Comparison of ENCODE assay signal across 17 cellular contexts in the genomic region with DNA sequence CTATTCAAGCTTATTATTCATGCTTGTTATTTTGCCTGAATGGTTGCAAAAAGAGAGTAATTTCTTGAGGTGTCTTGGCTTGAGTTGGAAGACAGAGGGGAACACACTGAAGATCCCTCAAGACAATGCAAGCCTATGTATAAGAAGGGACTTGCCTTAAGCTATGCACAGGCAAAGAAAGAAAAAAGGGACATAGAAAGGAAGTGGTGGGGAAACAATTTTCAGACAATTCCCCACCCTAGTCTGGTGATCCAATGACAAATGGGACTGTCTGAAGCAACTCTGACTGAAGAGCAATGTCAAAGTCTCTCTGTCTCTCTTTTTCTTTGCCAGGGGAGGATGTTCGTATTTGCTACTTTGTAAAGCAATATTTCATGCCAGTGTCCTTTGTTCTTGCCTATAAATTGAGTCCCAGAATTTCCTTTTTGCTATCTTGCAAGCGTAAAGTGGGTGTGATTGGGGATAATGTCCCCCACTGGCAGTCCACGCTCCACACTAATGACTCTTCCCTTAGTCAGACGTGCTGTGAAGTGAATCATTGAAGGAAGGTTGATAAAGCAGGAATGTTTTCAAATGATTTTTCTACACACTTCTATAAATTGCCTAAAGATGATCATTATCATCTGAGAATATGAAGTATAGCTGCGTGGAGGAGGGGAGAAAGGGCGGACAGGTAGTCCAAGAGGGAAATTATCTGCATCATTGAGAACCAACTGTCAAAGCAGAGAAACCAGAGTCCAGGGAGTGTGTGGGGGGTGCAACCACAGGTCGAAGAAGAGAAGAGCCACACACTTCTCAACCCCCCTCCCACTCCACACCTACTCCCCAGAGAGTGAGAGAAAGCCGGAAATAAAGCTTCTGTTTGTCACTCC.
DNase-seq lines count a peak whose midpoint lies in the region; ATAC-seq, FAIRE-seq and TF ChIP-seq lines count a peak whose summit lies in the region.
"Had no signal": no experiment of that assay in that cellular context is flagged by ENCODE, and none has a peak within 500 bp of the region (broad histone marks: within the 10 kb centered on the region; RNA-seq: fewer than 3 reads in every experiment).

No MANE protein-coding gene starts in this region.

- TF ChIP-seq POLR2A in K562 (conservative IDR thresholded peaks at IDR 0.05) = no peak
- no peak for TF ChIP-seq POLR2A in vagina (IDR thresholded peaks at IDR 0.05)
- TF ChIP-seq POLR2A in HepG2 (IDR thresholded peaks at IDR 0.05; ENCODE audit: insufficient read depth in 1 of 2, low read depth in 2 of 2, low read length in 2 of 2) = no peak

- WGBS in K562 (ENCODE audit: insufficient coverage, low coverage, missing lambda C conversion rate) = 1% methylated on average over 8 of the region's 8 CpGs
- WGBS in HepG2 (ENCODE audit: low lambda C conversion rate) = 20% methylated on average over 8 of the region's 8 CpGs

- TF ChIP-seq EP300 in K562 (IDR thresholded peaks at IDR 0.05; ENCODE audit: low read length) = no peak
- TF ChIP-seq EP300 in HepG2 (IDR thresholded peaks at IDR 0.05; ENCODE audit: low read depth in 2 of 2, low read length in 2 of 2) = no peak
- TF ChIP-seq EP300 in HepG2 (CRISPR knock-in tag; IDR thresholded peaks at IDR 0.05; ENCODE audit: borderline replicate concordance) = no peak

- no TSS peak for BruUV-seq in K562 (replicated peaks; lab: Mats Ljungman, UMichigan)
- no TSS peak for BruUV-seq in HepG2 (replicated peaks; lab: Mats Ljungman, UMichigan)

- H3K36me3 ChIP-seq in K562 (ENCODE audit: control insufficient read depth, insufficient read depth, low read length) (no peaks in the 10 kb centered on the region), vagina (no peaks in the 10 kb centered on the region), HepG2 (replicated peaks in 1 of 2; ENCODE audit: control insufficient read depth in 1 of 2, insufficient read depth in 2 of 2, low read length in 2 of 2) (no peaks in the 10 kb centered on the region)

- H4K20me1 ChIP-seq in K562 (replicated peaks; ENCODE audit: control insufficient read depth, insufficient read depth, low read length) = no peaks in the 10 kb centered on the region
- H4K20me1 ChIP-seq in HepG2 (ENCODE audit: insufficient read depth, low read length) = no peaks in the 10 kb centered on the region

- no peak overlapping the region for H2AFZ ChIP-seq in K562 (ENCODE audit: low read depth, low read length)
- H2AFZ ChIP-seq in HepG2 (ENCODE audit: low read length) = no peak overlapping the region
- H2AFZ ChIP-seq: parathyroid adenoma had no signal

- H3K79me2 ChIP-seq in K562 (ENCODE audit: control insufficient read depth, insufficient read depth, low read length) = no peaks in the 10 kb centered on the region
- H3K79me2 ChIP-seq in HepG2 (ENCODE audit: insufficient read depth, low read length) = no peaks in the 10 kb centered on the region
- H3K79me2 ChIP-seq: parathyroid adenoma had no signal

- TF ChIP-seq CTCF in D721Med (IDR thresholded peaks at IDR 0.05; ENCODE audit: insufficient read depth, missing control alignments) (no peak), K562 (IDR thresholded peaks at IDR 0.05 in 2 of 3, conservative IDR thresholded peaks at IDR 0.05 in 1 of 3; ENCODE audit: insufficient read depth in 2 of 3, low read depth in 1 of 3, low read length in 3 of 3) (no peak), vagina (IDR thresholded peaks at IDR 0.05) (no peak), HepG2 (CRISPR knock-in tag; IDR thresholded peaks at IDR 0.05) (no peak)

- H3K9me3 ChIP-seq in K562 (replicated peaks; ENCODE audit: control insufficient read depth, insufficient read depth, low read depth, low read length) (no peaks in the 10 kb centered on the region), vagina (no peaks in the 10 kb centered on the region), HepG2 (ENCODE audit: low read length) (peaks cover 85% of the 10 kb centered on the region)

- intact Hi-C loops in K562 (cut with micrococcal nuclease) (no loop called here), vagina (cut with DNase I) (loop anchor here (5.0 kb wide), 1 partner anchor 1196 kb away; no protein-coding TSS in a partner anchor), HepG2 (cut with micrococcal nuclease; ENCODE audit: unreplicated experiment) (no loop called here)

- H3K9ac ChIP-seq in K562 (ENCODE audit: insufficient read depth in 1 of 2, low read depth in 2 of 2, low read length in 2 of 2) (no peak overlapping the region), HepG2 (ENCODE audit: insufficient read depth, low read depth, low read length) (no peak overlapping the region)
- H3K9ac ChIP-seq: parathyroid adenoma had no signal

- in situ Hi-C loops in K562 (cut with MboI) (no loop called here), HepG2 (cut with HindIII; ENCODE audit: extremely low pct_ligation_motif_present, low pct_unique_long_range_greater_than_20kb) (no loop called here)

- POLR2A ChIA-PET in K562 (lab: Yijun Ruan, JAX) (no interaction called here), HepG2 (lab: Yijun Ruan, JAX) (no interaction called here)

- ATAC-seq in K562 (no peak), HepG2 (no peak)
- ATAC-seq: CD8-positive, alpha-beta T cell; left ventricle myocardium superior; stimulated activated naive CD8-positive, alpha-beta T cell treated with anti-CD3 and anti-CD28 coated beads, Interleukin-15, amount 100 ng/mL, for 72 hours had no signal

- H3K27ac ChIP-seq in K562 (ENCODE audit: extremely low read depth, low read depth, low read length) (no peak overlapping the region), vagina (no peak overlapping the region), HepG2 (ENCODE audit: extremely low read length, insufficient read depth, low read length) (no peak overlapping the region)
- H3K27ac ChIP-seq: parathyroid adenoma had no signal

- no peak for TF ChIP-seq RAD21 in K562 (CRISPR knock-in tag; conservative IDR thresholded peaks at IDR 0.05 in 1 of 2, IDR thresholded peaks at IDR 0.05 in 1 of 2)
- TF ChIP-seq RAD21 in HepG2 (CRISPR knock-in tag; IDR thresholded peaks at IDR 0.05) = no peak

- H3K4me1 ChIP-seq in K562 (replicated peaks in 1 of 2; ENCODE audit: control insufficient read depth in 2 of 2, insufficient read depth in 2 of 2, low read length in 2 of 2) (no peaks in the 10 kb centered on the region), vagina (no peaks in the 10 kb centered on the region), HepG2 (ENCODE audit: insufficient read depth, low read length) (no peaks in the 10 kb centered on the region)
- H3K4me1 ChIP-seq: parathyroid adenoma had no signal

- FAIRE-seq in D721Med (lab: Jason Lieb, UNC) (peak; percentile 6), K562 (lab: Jason Lieb, UNC) (no peak), HepG2 (lab: Jason Lieb, UNC) (no peak)
- FAIRE-seq: GM19239 had no signal

- CTCF ChIA-PET in K562 (lab: Yijun Ruan, JAX; ENCODE audit: low intra/inter-chr PET ratio) = no interaction called here
- CTCF ChIA-PET in HepG2 (lab: Yijun Ruan, JAX; ENCODE audit: low intra/inter-chr PET ratio, low total read pairs) = no interaction called here

- no peak overlapping the region for H3K4me2 ChIP-seq in K562 (ENCODE audit: insufficient read depth, low read length)
- no peak overlapping the region for H3K4me2 ChIP-seq in HepG2 (ENCODE audit: low read depth, low read length)

- no peak for DNase-seq in D721Med (ENCODE audit: insufficient read length, low spot score)
- peak; percentile 39 for DNase-seq in NCI-H1436 treated with DMSO at 0.1 percent for 48 hours (lab: John Stamatoyannopoulos, UW)
- no peak for DNase-seq in K562 (ENCODE audit: extremely low read depth in 1 of 4, low spot score in 3 of 4)
- DNase-seq in left kidney (ENCODE audit: low read depth, low spot score) = peak; percentile 70
- no peak for DNase-seq in medulla oblongata (ENCODE audit: extremely low spot score)
- no peak for DNase-seq in middle frontal gyrus (ENCODE audit: extremely low spot score, low spot score)
- no peak for DNase-seq in vagina (ENCODE audit: extremely low spot score in 2 of 2)
- DNase-seq in HepG2 (ENCODE audit: low spot score) = no peak
- DNase-seq: activated CD4-positive, alpha-beta T cell treated with anti-CD3 and anti-CD28 coated beads, Interleukin-2, amount 10 ng/mL, durations not matched to agents 24 days and 14 days; activated naive CD4-positive, alpha-beta T cell; CD8-positive, alpha-beta T cell; cortex of kidney; left ventricle myocardium superior; NK-92 treated with Interleukin-12 subunit alpha and Interleukin-12 subunit beta, amount 100 ng/mL, for 24 hours; stimulated activated naive CD8-positive, alpha-beta T cell treated with anti-CD3 and anti-CD28 coated beads, Interleukin-15, amount 100 ng/mL, for 72 hours had no signal

- H3K9me1 ChIP-seq in K562 (ENCODE audit: control insufficient read depth, insufficient read depth, low read length) = no peaks in the 10 kb centered on the region

- H3K4me3 ChIP-seq in K562 (no peak overlapping the region), vagina (no peak overlapping the region), HepG2 (replicated peaks in 1 of 3; ENCODE audit: insufficient read depth in 1 of 3, low read depth in 2 of 3, low read length in 3 of 3) (no peak overlapping the region)

- H3K27me3 ChIP-seq in K562 (ENCODE audit: control insufficient read depth in 2 of 2, insufficient read depth in 2 of 2, low read length in 2 of 2) (no peaks in the 10 kb centered on the region), vagina (no peaks in the 10 kb centered on the region), HepG2 (ENCODE audit: control insufficient read depth in 1 of 2, insufficient read depth in 2 of 2, low read length in 2 of 2) (no peaks in the 10 kb centered on the region)

TF ChIP-seq in K562, 482 proteins besides CTCF, POLR2A, EP300 and RAD21 (continues in another document):
- peak; percentile 29; the same call in 1 of the 2 replicates for TF ChIP-seq FOSL1 (tag; conservative IDR thresholded peaks at IDR 0.05)

TF ChIP-seq in HepG2, 621 proteins besides CTCF, POLR2A, EP300 and RAD21:
- TF ChIP-seq MLLT10 (CRISPR knock-in tag; IDR thresholded peaks at IDR 0.05) (no peak), ZNF580 (CRISPR knock-in tag; IDR thresholded peaks at IDR 0.05; ENCODE audit: borderline replicate concordance, low read depth) (no peak), ZNF225 (CRISPR knock-in tag; IDR thresholded peaks at IDR 0.05) (no peak), ZNF672 (CRISPR knock-in tag; IDR thresholded peaks at IDR 0.05) (no peak), NFIB (CRISPR knock-in tag; IDR thresholded peaks at IDR 0.05; ENCODE audit: borderline replicate concordance) (no peak), ATM (IDR thresholded peaks at IDR 0.05; ENCODE audit: borderline replicate concordance) (no peak), KDM5A (IDR thresholded peaks at IDR 0.05; ENCODE audit: borderline replicate concordance, low read length) (no peak)

Comparison
In these comparisons a context has a peak if more than half of its experiments do, and no peak if none do; other contexts are left out.
1. DNase-seq: peak in NCI-H1436 treated with DMSO at 0.1 percent for 48 hours (single experiment) and left kidney (single experiment); none in D721Med (single experiment), K562 (0 of 4), medulla oblongata (single experiment), middle frontal gyrus (single experiment), vagina (0 of 2) and HepG2 (single experiment).